Comparison of ENCODE assay signal across 8 cellular contexts in genomic region chr19:39435499-39436349, GRCh38. TPM values are rescaled to one million over a fixed set of nuclear protein-coding genes. Genes with fewer than 3 reads are reported as not detected.
DNase-seq lines count a peak whose midpoint lies in the region; ATAC-seq, FAIRE-seq and TF ChIP-seq lines count a peak whose summit lies in the region.

Gene RPS16 (minus strand): TSS chr19:39435949. CDS start chr19:39435895, 54 bp downstream.

- peak; percentile 60 to 94 for TF ChIP-seq POLR2A in thyroid gland (IDR thresholded peaks at IDR 0.05)

- H3K27me3 ChIP-seq in pancreas (no peaks in the 10 kb centered on the region), thyroid gland (no peaks in the 10 kb centered on the region)

- H3K27me3 Mint-ChIP-seq in activated naive CD8-positive, alpha-beta T cell treated with anti-CD3 and anti-CD28 coated beads, Interleukin-2, amount 10 ng/mL, durations not matched to agents 7 days and 5 days: peaks cover 3% of the 10 kb centered on the region

- peaks cover 23% of the 10 kb centered on the region for H3K36me3 Mint-ChIP-seq in activated naive CD8-positive, alpha-beta T cell treated with anti-CD3 and anti-CD28 coated beads, Interleukin-2, amount 10 ng/mL, durations not matched to agents 7 days and 5 days

- peak within 1 kb of the TSS; percentile 100 for H3K4me3 Mint-ChIP-seq in activated naive CD8-positive, alpha-beta T cell treated with anti-CD3 and anti-CD28 coated beads, Interleukin-2, amount 10 ng/mL, durations not matched to agents 7 days and 5 days

- no peaks in the 10 kb centered on the region for H3K9me3 Mint-ChIP-seq in activated naive CD8-positive, alpha-beta T cell treated with anti-CD3 and anti-CD28 coated beads, Interleukin-2, amount 10 ng/mL, durations not matched to agents 7 days and 5 days

- no peaks in the 10 kb centered on the region for H3K9me3 ChIP-seq in pancreas
- H3K9me3 ChIP-seq in thyroid gland: no peaks in the 10 kb centered on the region

- H3K27ac ChIP-seq in pancreas (peak within 1 kb of the TSS; percentile 40 to 81 (median 70)), thyroid gland (peak within 1 kb of the TSS; percentile 71 to 81 (median 76))

- intact Hi-C loops in head of caudate nucleus (cut with DNase I): loop anchor here (2.0 kb wide), 1 partner anchor 45 kb away; the partner anchor contains the start of gene TIMM50
- intact Hi-C loops in pancreas (cut with DNase I): no loop called here
- intact Hi-C loops in thyroid gland (cut with DNase I): no loop called here

- peaks cover 42% of the 10 kb centered on the region for H3K4me1 Mint-ChIP-seq in activated naive CD8-positive, alpha-beta T cell treated with anti-CD3 and anti-CD28 coated beads, Interleukin-2, amount 10 ng/mL, durations not matched to agents 7 days and 5 days

- 0% methylated on average over 54 to 61 of the region's 61 CpGs for WGBS in pancreas, 2 donors
- 0 to 1% methylated on average over 29 to 37 of the region's 61 CpGs for WGBS in thyroid gland, 2 donors

- POLR2A ChIA-PET in activated naive CD8-positive, alpha-beta T cell treated with anti-CD3 and anti-CD28 coated beads, Interleukin-2, amount 10 ng/mL, durations not matched to agents 7 days and 5 days (lab: Charles Lee): interaction anchor here (0.6 to 2.5 kb wide), 35 partner anchors 9 to 1177 kb away, joined by 3 to 113 read pairs (median 6); partner anchors contain the start of genes AKT2, DLL3, DYRK1B and EID2B

- FAIRE-seq in pancreas (lab: Jason Lieb, UNC): no peak

- H3K36me3 ChIP-seq in pancreas (peaks cover 4 to 26% (median 8%) of the 10 kb centered on the region in 3 donors), thyroid gland (peaks cover 21 to 24% of the 10 kb centered on the region in 2 donors)

- TF ChIP-seq CTCF in GM12864 (IDR thresholded peaks at IDR 0.05; ENCODE audit: low read depth, low read length, missing control alignments) (no peak), pancreas (IDR thresholded peaks at IDR 0.05) (no peak), thyroid gland (IDR thresholded peaks at IDR 0.05) (peak in 1 of 6 experiments; percentile 4)

- DNase-seq in GM12864 (ENCODE audit: low read depth) (peak; percentile 91), NCI-H1417 treated with DMSO at 0.1 percent for 48 hours (lab: John Stamatoyannopoulos, UW) (peak; percentile 82), SW 1271 (lab: John Stamatoyannopoulos, UW) (peak; percentile 73 to 92), head of caudate nucleus (peak; percentile 95 to 100 (median 99)), pancreas (peak; percentile 98 to 100 (median 98)), thyroid gland (peak; percentile 98)
- peak; percentile 100 for DNase-seq in activated naive CD8-positive, alpha-beta T cell treated with anti-CD3 and anti-CD28 coated beads, Interleukin-2, amount 10 ng/mL, durations not matched to agents 7 days and 5 days

- H3K27ac Mint-ChIP-seq in activated naive CD8-positive, alpha-beta T cell treated with anti-CD3 and anti-CD28 coated beads, Interleukin-2, amount 10 ng/mL, durations not matched to agents 7 days and 5 days: peak within 1 kb of the TSS; percentile 99

- H3K4me1 ChIP-seq in pancreas (peaks cover 10 to 14% (median 11%) of the 10 kb centered on the region in 3 donors), thyroid gland (peaks cover 18 to 30% of the 10 kb centered on the region in 2 donors)

- ATAC-seq in HG02759 (IDR thresholded peaks at IDR 0.05; ENCODE audit: unreplicated experiment) (peak; percentile 87), pancreas (peak; percentile 98 to 99 (median 98))
- peak; percentile 87 for ATAC-seq in activated naive CD8-positive, alpha-beta T cell treated with anti-CD3 and anti-CD28 coated beads, Interleukin-2, amount 10 ng/mL, durations not matched to agents 7 days and 5 days (ENCODE audit: low read depth)

- peak within 1 kb of the TSS; percentile 87 for H3K4me3 ChIP-seq in GM12864 (ENCODE audit: low read depth, low read length)
- peak within 1 kb of the TSS; percentile 73 to 98 (median 92) for H3K4me3 ChIP-seq in pancreas
- H3K4me3 ChIP-seq in thyroid gland (replicated peaks in 1 of 3): peak within 1 kb of the TSS; percentile 87 to 99 (median 97)

RNA-seq across cellular contexts. Expression of gene RPS16, which starts in this region (rescaled TPM):
- 1,000 to 10,000 TPM; 2,294 to 2,369 TPM for total RNA-seq in activated naive CD8-positive, alpha-beta T cell treated with anti-CD3 and anti-CD28 coated beads, Interleukin-2, amount 10 ng/mL, durations not matched to agents 7 days and 5 days
- total RNA-seq in pancreas (1,000 to 10,000 TPM in 5 of 6 donors, 100 to 1,000 TPM in 1; 920 to 1,759 (median 1,167) TPM), thyroid gland (1,000 to 10,000 TPM in 2 of 4 donors, 100 to 1,000 TPM in 2; 919 to 2,686 (median 1,277) TPM)
- 1,000 to 10,000 TPM; 1,276 to 1,384 TPM for polyA plus RNA-seq in pancreas

Comparison
In these comparisons a context has a peak if more than half of its experiments do, and no peak if none do; other contexts are left out.
1. Peak in every context shown above with its lines: DNase-seq, ATAC-seq, H3K4me3 ChIP-seq and H3K27ac ChIP-seq.